23 cellular contexts compared by ENCODE assay signal in the genomic region with DNA sequence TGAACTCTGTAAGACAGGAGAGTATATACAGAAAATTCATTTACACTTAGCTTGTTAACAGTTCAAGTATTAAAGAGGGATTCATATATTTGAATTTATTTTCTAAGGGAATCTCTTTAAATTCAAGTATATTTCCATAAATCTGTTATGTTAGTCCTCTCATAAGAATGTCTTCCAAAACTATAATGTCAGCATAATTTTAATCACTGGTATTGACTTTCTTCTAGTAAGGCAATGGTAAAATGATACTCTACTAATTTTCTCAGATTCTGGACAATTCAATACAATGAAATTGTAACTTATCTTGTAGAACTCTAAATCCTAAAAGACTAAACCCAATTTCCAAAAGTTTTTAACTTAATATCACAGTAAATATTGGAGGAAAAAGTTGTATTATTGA.
DNase-seq lines count a peak whose midpoint lies in the region; ATAC-seq, FAIRE-seq and TF ChIP-seq lines count a peak whose summit lies in the region.
"Had no signal": no experiment of that assay in that cellular context is flagged by ENCODE, and none has a peak within 500 bp of the region (broad histone marks: within the 10 kb centered on the region; RNA-seq: fewer than 3 reads in every experiment).

No MANE protein-coding gene starts in this region.

- CTCF ChIA-PET in HepG2 (lab: Yijun Ruan, JAX; ENCODE audit: low intra/inter-chr PET ratio, low total read pairs) (no interaction called here), K562 (lab: Yijun Ruan, JAX; ENCODE audit: low intra/inter-chr PET ratio) (interaction anchor here (0.6 kb wide), 1 partner anchor 674 kb away, joined by 3 read pairs; no protein-coding TSS in a partner anchor)

- no peak for TF ChIP-seq CTCF in HepG2 (CRISPR knock-in tag; IDR thresholded peaks at IDR 0.05)
- TF ChIP-seq CTCF in right lobe of liver (IDR thresholded peaks at IDR 0.05) = no peak
- no peak for TF ChIP-seq CTCF in K562 (IDR thresholded peaks at IDR 0.05 in 2 of 3, conservative IDR thresholded peaks at IDR 0.05 in 1 of 3; ENCODE audit: insufficient read depth in 2 of 3, low read depth in 1 of 3, low read length in 3 of 3)

- H3K79me2 ChIP-seq in HepG2 (ENCODE audit: insufficient read depth, low read length) = no peaks in the 10 kb centered on the region
- H3K79me2 ChIP-seq in K562 (ENCODE audit: control insufficient read depth, insufficient read depth, low read length) = no peaks in the 10 kb centered on the region

- H3K9ac ChIP-seq in HepG2 (ENCODE audit: insufficient read depth, low read depth, low read length) (no peak overlapping the region), K562 (ENCODE audit: insufficient read depth in 1 of 2, low read depth in 2 of 2, low read length in 2 of 2) (no peak overlapping the region)
- H3K9ac ChIP-seq: BLaER1 had no signal

- H3K27me3 ChIP-seq in HepG2 (ENCODE audit: control insufficient read depth in 1 of 2, insufficient read depth in 2 of 2, low read length in 2 of 2) = no peaks in the 10 kb centered on the region
- no peaks in the 10 kb centered on the region for H3K27me3 ChIP-seq in right lobe of liver
- no peaks in the 10 kb centered on the region for H3K27me3 ChIP-seq in K562 (ENCODE audit: control insufficient read depth in 2 of 2, insufficient read depth in 2 of 2, low read length in 2 of 2)
- H3K27me3 ChIP-seq: BE2C, BLaER1 had no signal

- FAIRE-seq in HepG2 (lab: Jason Lieb, UNC) (no peak), K562 (lab: Jason Lieb, UNC) (no peak)
- FAIRE-seq: GM12878, GM12892, GM18507 had no signal

- POLR2A ChIA-PET in HepG2 (lab: Yijun Ruan, JAX) (no interaction called here), K562 (lab: Yijun Ruan, JAX) (no interaction called here)

- no peak overlapping the region for H3K27ac ChIP-seq in HepG2 (ENCODE audit: extremely low read length, insufficient read depth, low read length)
- no peak overlapping the region for H3K27ac ChIP-seq in right lobe of liver
- no peak overlapping the region for H3K27ac ChIP-seq in K562 (ENCODE audit: extremely low read depth, low read depth, low read length)
- H3K27ac ChIP-seq: BLaER1 had no signal

- H3K9me3 ChIP-seq in HepG2 (ENCODE audit: low read length) = no peaks in the 10 kb centered on the region
- no peaks in the 10 kb centered on the region for H3K9me3 ChIP-seq in right lobe of liver
- H3K9me3 ChIP-seq in K562 (replicated peaks; ENCODE audit: control insufficient read depth, insufficient read depth, low read depth, low read length) = no peaks in the 10 kb centered on the region
- H3K9me3 ChIP-seq: BE2C had no signal

- TF ChIP-seq RAD21 in HepG2 (CRISPR knock-in tag; IDR thresholded peaks at IDR 0.05) (no peak), K562 (CRISPR knock-in tag; conservative IDR thresholded peaks at IDR 0.05 in 1 of 2, IDR thresholded peaks at IDR 0.05 in 1 of 2) (no peak)

- in situ Hi-C loops in HepG2 (cut with HindIII; ENCODE audit: extremely low pct_ligation_motif_present, low pct_unique_long_range_greater_than_20kb) (no loop called here), K562 (cut with MboI) (no loop called here)

- H3K9me1 ChIP-seq in K562 (ENCODE audit: control insufficient read depth, insufficient read depth, low read length) = no peaks in the 10 kb centered on the region

- no peak for ATAC-seq in HepG2
- ATAC-seq in right lobe of liver = no peak
- ATAC-seq in K562 = no peak
- ATAC-seq in HG02759 (IDR thresholded peaks at IDR 0.05; ENCODE audit: unreplicated experiment) = no peak
- ATAC-seq: GM12878 had no signal

- no peaks in the 10 kb centered on the region for H4K20me1 ChIP-seq in HepG2 (ENCODE audit: insufficient read depth, low read length)
- H4K20me1 ChIP-seq in K562 (replicated peaks; ENCODE audit: control insufficient read depth, insufficient read depth, low read length) = no peaks in the 10 kb centered on the region
- H4K20me1 ChIP-seq: BLaER1 had no signal

- H3K4me3 ChIP-seq in HepG2 (replicated peaks in 1 of 3; ENCODE audit: insufficient read depth in 1 of 3, low read depth in 2 of 3, low read length in 3 of 3) = no peak overlapping the region
- H3K4me3 ChIP-seq in right lobe of liver = no peak overlapping the region
- no peak overlapping the region for H3K4me3 ChIP-seq in K562
- H3K4me3 ChIP-seq: BLaER1, GM12878 had no signal

- H3K36me3 ChIP-seq in HepG2 (replicated peaks in 1 of 2; ENCODE audit: control insufficient read depth in 1 of 2, insufficient read depth in 2 of 2, low read length in 2 of 2) (no peaks in the 10 kb centered on the region), right lobe of liver (no peaks in the 10 kb centered on the region), K562 (ENCODE audit: control insufficient read depth, insufficient read depth, low read length) (no peaks in the 10 kb centered on the region)
- H3K36me3 ChIP-seq: BE2C, BLaER1 had no signal

- DNase-seq in HepG2 (ENCODE audit: low spot score) (no peak), right lobe of liver (no peak), K562 (ENCODE audit: extremely low read depth in 1 of 4, low spot score in 3 of 4) (no peak)
- DNase-seq in stimulated activated CD8-positive, alpha-beta memory T cell treated with anti-CD3 and anti-CD28 coated beads, Interleukin-4, amount 100 ng/mL, for 48 hours = no peak
- DNase-seq: ACHN; BE2C; C1 segment of cervical spinal cord; CD4-positive, alpha-beta memory T cell; CD4-positive, CD25-positive, alpha-beta regulatory T cell; CD8-positive, alpha-beta memory T cell; COR-L47; DMS 273 treated with DMSO at 0.1 percent for 48 hours; DMS153; DMS53; DMS79; DND-41; EL; GDM1 had no signal

- H2AFZ ChIP-seq in HepG2 (ENCODE audit: low read length) = no peak overlapping the region
- H2AFZ ChIP-seq in K562 (ENCODE audit: low read depth, low read length) = no peak overlapping the region

- BruUV-seq in HepG2 (replicated peaks; lab: Mats Ljungman, UMichigan) (no TSS peak), K562 (replicated peaks; lab: Mats Ljungman, UMichigan) (no TSS peak)

- H3K4me1 ChIP-seq in HepG2 (ENCODE audit: insufficient read depth, low read length) (no peaks in the 10 kb centered on the region), right lobe of liver (no peaks in the 10 kb centered on the region), K562 (replicated peaks in 1 of 2; ENCODE audit: control insufficient read depth in 2 of 2, insufficient read depth in 2 of 2, low read length in 2 of 2) (no peaks in the 10 kb centered on the region)
- H3K4me1 ChIP-seq: BE2C, BLaER1 had no signal

- H3K4me2 ChIP-seq in HepG2 (ENCODE audit: low read depth, low read length) = no peak overlapping the region
- no peak overlapping the region for H3K4me2 ChIP-seq in K562 (ENCODE audit: insufficient read depth, low read length)
- H3K4me2 ChIP-seq: BLaER1 had no signal

- intact Hi-C loops in HepG2 (cut with micrococcal nuclease; ENCODE audit: unreplicated experiment) = no loop called here
- intact Hi-C loops in right lobe of liver (cut with DNase I) = no loop called here
- intact Hi-C loops in K562 (cut with micrococcal nuclease) = no loop called here

- TF ChIP-seq POLR2A in HepG2 (IDR thresholded peaks at IDR 0.05; ENCODE audit: insufficient read depth in 1 of 2, low read depth in 2 of 2, low read length in 2 of 2) (no peak), right lobe of liver (IDR thresholded peaks at IDR 0.05) (no peak), K562 (conservative IDR thresholded peaks at IDR 0.05) (no peak)

- TF ChIP-seq EP300 in HepG2 (IDR thresholded peaks at IDR 0.05; ENCODE audit: low read depth in 2 of 2, low read length in 2 of 2) (no peak), HepG2 (CRISPR knock-in tag; IDR thresholded peaks at IDR 0.05; ENCODE audit: borderline replicate concordance) (no peak), K562 (IDR thresholded peaks at IDR 0.05; ENCODE audit: low read length) (no peak)

TF ChIP-seq in HepG2, 621 proteins besides CTCF, POLR2A, EP300 and RAD21:
- TF ChIP-seq ZNF724P (CRISPR knock-in tag; IDR thresholded peaks at IDR 0.05; ENCODE audit: borderline replicate concordance) (no peak), MAFF (IDR thresholded peaks at IDR 0.05; ENCODE audit: low read depth, low read length) (peak; percentile 63; the same call in 1 of the 2 replicates), NFKB2 (CRISPR knock-in tag; IDR thresholded peaks at IDR 0.05; ENCODE audit: borderline replicate concordance) (no peak), GPN1 (CRISPR knock-in tag; IDR thresholded peaks at IDR 0.05; ENCODE audit: borderline replicate concordance) (no peak), MAFK (conservative IDR thresholded peaks at IDR 0.05 in 1 of 2, IDR thresholded peaks at IDR 0.05 in 1 of 2; ENCODE audit: low read length in 2 of 2) (peak; percentile 57 to 75; a peak in 3 of 4 replicates)
TF ChIP-seq in HepG2: peak in this region for 2.

TF ChIP-seq in K562, 482 proteins besides CTCF, POLR2A, EP300 and RAD21 (continues in another document):
- TF ChIP-seq, protein P1, sequence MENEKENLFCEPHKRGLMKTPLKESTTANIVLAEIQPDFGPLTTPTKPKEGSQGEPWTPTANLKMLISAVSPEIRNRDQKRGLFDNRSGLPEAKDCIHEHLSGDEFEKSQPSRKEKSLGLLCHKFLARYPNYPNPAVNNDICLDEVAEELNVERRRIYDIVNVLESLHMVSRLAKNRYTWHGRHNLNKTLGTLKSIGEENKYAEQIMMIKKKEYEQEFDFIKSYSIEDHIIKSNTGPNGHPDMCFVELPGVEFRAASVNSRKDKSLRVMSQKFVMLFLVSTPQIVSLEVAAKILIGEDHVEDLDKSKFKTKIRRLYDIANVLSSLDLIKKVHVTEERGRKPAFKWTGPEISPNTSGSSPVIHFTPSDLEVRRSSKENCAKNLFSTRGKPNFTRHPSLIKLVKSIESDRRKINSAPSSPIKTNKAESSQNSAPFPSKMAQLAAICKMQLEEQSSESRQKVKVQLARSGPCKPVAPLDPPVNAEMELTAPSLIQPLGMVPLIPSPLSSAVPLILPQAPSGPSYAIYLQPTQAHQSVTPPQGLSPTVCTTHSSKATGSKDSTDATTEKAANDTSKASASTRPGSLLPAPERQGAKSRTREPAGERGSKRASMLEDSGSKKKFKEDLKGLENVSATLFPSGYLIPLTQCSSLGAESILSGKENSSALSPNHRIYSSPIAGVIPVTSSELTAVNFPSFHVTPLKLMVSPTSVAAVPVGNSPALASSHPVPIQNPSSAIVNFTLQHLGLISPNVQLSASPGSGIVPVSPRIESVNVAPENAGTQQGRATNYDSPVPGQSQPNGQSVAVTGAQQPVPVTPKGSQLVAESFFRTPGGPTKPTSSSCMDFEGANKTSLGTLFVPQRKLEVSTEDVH (IDR thresholded peaks at IDR 0.05; ENCODE audit: low read depth, partially characterized antibody) = no peak
- TF ChIP-seq ZNF436 (CRISPR knock-in tag; IDR thresholded peaks at IDR 0.05) (no peak), ZNF316 (IDR thresholded peaks at IDR 0.05) (peak; percentile 40; the same call in 1 of the 2 replicates), C11orf30 (IDR thresholded peaks at IDR 0.05; ENCODE audit: low read depth) (0 out of 2 replicates have a peak, but pooled peaks have one; percentile 19)
